ENCODE assay signal across 14 cellular contexts in genomic region chr13:30746816-30747215, GRCh38. TPM values are rescaled to one million over a fixed set of nuclear protein-coding genes. Genes with fewer than 3 reads are reported as not detected.
DNase-seq lines count a peak whose midpoint lies in the region; ATAC-seq and TF ChIP-seq lines count a peak whose summit lies in the region.
"Had no signal": no experiment of that assay in that cellular context is flagged by ENCODE, and none has a peak within 500 bp of the region (broad histone marks: within the 10 kb centered on the region; RNA-seq: fewer than 3 reads in every experiment).

No MANE protein-coding gene starts in this region.

- no peak for TF ChIP-seq POLR2A in uterus (IDR thresholded peaks at IDR 0.05)

- H3K27me3 ChIP-seq in SJCRH30 (no peaks in the 10 kb centered on the region), skeletal muscle satellite cell (ENCODE audit: control insufficient read depth, insufficient read depth, low read length) (no peaks in the 10 kb centered on the region), uterus (no peaks in the 10 kb centered on the region)
- H3K27me3 ChIP-seq: BLaER1 had no signal

- H3K36me3 ChIP-seq in SJCRH30: no peaks in the 10 kb centered on the region
- H3K36me3 ChIP-seq in skeletal muscle satellite cell (ENCODE audit: insufficient read depth, low read length): no peaks in the 10 kb centered on the region
- H3K36me3 ChIP-seq in uterus: no peaks in the 10 kb centered on the region
- H3K36me3 ChIP-seq: BLaER1, HAP-1 had no signal

- H3K4me1 ChIP-seq in SJCRH30 (peaks cover 68% of the 10 kb centered on the region), skeletal muscle satellite cell (ENCODE audit: control insufficient read depth, insufficient read depth, low read length) (peaks cover 51% of the 10 kb centered on the region), uterus (no peaks in the 10 kb centered on the region)
- H3K4me1 ChIP-seq: HAP-1 had no signal

- intact Hi-C loops in natural killer cell (cut with micrococcal nuclease): no loop called here
- intact Hi-C loops in uterus (cut with DNase I; ENCODE audit: low total_unique reads): no loop called here

- H3K9me3 Mint-ChIP-seq in natural killer cell: no peaks in the 10 kb centered on the region
- H3K9me3 Mint-ChIP-seq: IgD-negative memory B cell had no signal

- H3K4me1 Mint-ChIP-seq in natural killer cell: peaks cover 57 to 60% of the 10 kb centered on the region in 2 donors

- H3K9me3 ChIP-seq in SJCRH30 (replicated peaks) (no peaks in the 10 kb centered on the region), skeletal muscle satellite cell (replicated peaks; ENCODE audit: low read length) (no peaks in the 10 kb centered on the region), uterus (no peaks in the 10 kb centered on the region)
- H3K9me3 ChIP-seq: BLaER1, HAP-1 had no signal

- peak overlapping the region; percentile 59 for H3K27ac ChIP-seq in SJCRH30
- no peak overlapping the region for H3K27ac ChIP-seq in uterus
- H3K27ac ChIP-seq: BLaER1 had no signal

- H3K27ac Mint-ChIP-seq in natural killer cell: peak overlapping the region; percentile 88 to 94

- H3K4me2 ChIP-seq in skeletal muscle satellite cell (ENCODE audit: low read length): peak overlapping the region; percentile 36
- H3K4me2 ChIP-seq: BLaER1 had no signal

- peak overlapping the region; percentile 83 for H3K4me3 Mint-ChIP-seq in natural killer cell

- DNase-seq in NCI-H524 (lab: John Stamatoyannopoulos, UW) (peak; percentile 71 to 91), SJCRH30 (peak; percentile 70 to 76), natural killer cell (no peak), uterus (no peak), NCI-H226 (no peak), NCI-H1417 (lab: John Stamatoyannopoulos, UW) (no peak)
- DNase-seq: NCI-H146, NCI-H2227 treated with DMSO at 0.1 percent for 48 hours, SHP77 treated with DMSO at 0.1 percent for 48 hours had no signal

- H3K36me3 Mint-ChIP-seq in natural killer cell: peaks cover 7% of the 10 kb centered on the region

- ATAC-seq in natural killer cell (no peak), GM18511 (IDR thresholded peaks at IDR 0.05; ENCODE audit: unreplicated experiment) (no peak)

- TF ChIP-seq CTCF in natural killer cell (IDR thresholded peaks at IDR 0.05) (no peak), uterus (IDR thresholded peaks at IDR 0.05) (no peak)

- H3K4me3 ChIP-seq in SJCRH30 (no peak overlapping the region), skeletal muscle satellite cell (ENCODE audit: low read length) (no peak overlapping the region), uterus (no peak overlapping the region)
- H3K4me3 ChIP-seq: BLaER1, HAP-1 had no signal

- no peaks in the 10 kb centered on the region for H3K27me3 Mint-ChIP-seq in natural killer cell (ENCODE audit: low read depth in 2 of 2)

- no peak overlapping the region for H3K9ac ChIP-seq in skeletal muscle satellite cell (ENCODE audit: low read depth, low read length)
- H3K9ac ChIP-seq: BLaER1 had no signal

RNA-seq across cellular contexts. Expression of gene ALOX5AP, which starts 11.5 kb away (rescaled TPM):
- total RNA-seq in SJCRH30 (2014; rRNA removed; shearing (Covaris generic)): 0.73 and 0.76 TPM in 2 replicates
- total RNA-seq in natural killer cell (100 to 1,000 TPM in 2 of 3 donors, 10 to 100 TPM in 1; 83.9 to 150 (median 114) TPM), uterus (10 to 100 TPM in 2 of 4 donors, 1 to 10 TPM in 2; 4.4 to 40.6 (median 12.7) TPM)
- 0.44 TPM in 1 of 2 replicates, not detected in the other for total RNA-seq in skeletal muscle satellite cell (2012; rRNA removed)

Comparison
In these comparisons a context has a peak if more than half of its experiments do, and no peak if none do; other contexts are left out.
1. DNase-seq: peak in NCI-H524 (2 of 2) and SJCRH30 (2 of 2); none in natural killer cell (single experiment), uterus (0 of 2), NCI-H226 (single experiment) and NCI-H1417 (0 of 3).